ENCODE assay signal across 1 cellular context in genomic region chr2:226657340-226658053, GRCh38.
TF ChIP-seq lines count a peak whose summit lies in the region.

No MANE protein-coding gene starts in this region.

TF ChIP-seq in HepG2, 621 proteins besides CTCF, POLR2A, EP300 and RAD21 (continued from another document and continues in another):
- peak; percentile 69 for TF ChIP-seq ATF2 (CRISPR knock-in tag; IDR thresholded peaks at IDR 0.05)
- no peak for TF ChIP-seq ELF4 (CRISPR knock-in tag; IDR thresholded peaks at IDR 0.05; ENCODE audit: borderline replicate concordance)
- TF ChIP-seq KAT7 (CRISPR knock-in tag; IDR thresholded peaks at IDR 0.05; ENCODE audit: borderline replicate concordance): no peak
- no peak for TF ChIP-seq ZBTB44 (CRISPR knock-in tag; IDR thresholded peaks at IDR 0.05)
- peak; percentile 89 for TF ChIP-seq BRCA1 (CRISPR knock-in tag; IDR thresholded peaks at IDR 0.05)
- TF ChIP-seq UBTF (CRISPR knock-in tag; IDR thresholded peaks at IDR 0.05): no peak
- no peak for TF ChIP-seq SRSF1 (optimal IDR thresholded peaks at IDR 0.05; ENCODE audit: low read depth, low read length)
- TF ChIP-seq JUND (CRISPR knock-in tag; IDR thresholded peaks at IDR 0.05): no peak
- no peak for TF ChIP-seq ZC3H4 (CRISPR knock-in tag; IDR thresholded peaks at IDR 0.05; ENCODE audit: borderline replicate concordance)
- 0 out of 2 replicates have a peak, but pooled peaks have one; percentile 61 for TF ChIP-seq WIZ (CRISPR knock-in tag; IDR thresholded peaks at IDR 0.05)
- no peak for TF ChIP-seq ZNF30 (CRISPR knock-in tag; IDR thresholded peaks at IDR 0.05)
- peak; percentile 96 for TF ChIP-seq NCOR1 (IDR thresholded peaks at IDR 0.05; ENCODE audit: borderline replicate concordance, low read length)
- peak; percentile 81; the same call in 1 of the 2 replicates for TF ChIP-seq SALL1 (CRISPR knock-in tag; IDR thresholded peaks at IDR 0.05)
- TF ChIP-seq, protein P1, sequence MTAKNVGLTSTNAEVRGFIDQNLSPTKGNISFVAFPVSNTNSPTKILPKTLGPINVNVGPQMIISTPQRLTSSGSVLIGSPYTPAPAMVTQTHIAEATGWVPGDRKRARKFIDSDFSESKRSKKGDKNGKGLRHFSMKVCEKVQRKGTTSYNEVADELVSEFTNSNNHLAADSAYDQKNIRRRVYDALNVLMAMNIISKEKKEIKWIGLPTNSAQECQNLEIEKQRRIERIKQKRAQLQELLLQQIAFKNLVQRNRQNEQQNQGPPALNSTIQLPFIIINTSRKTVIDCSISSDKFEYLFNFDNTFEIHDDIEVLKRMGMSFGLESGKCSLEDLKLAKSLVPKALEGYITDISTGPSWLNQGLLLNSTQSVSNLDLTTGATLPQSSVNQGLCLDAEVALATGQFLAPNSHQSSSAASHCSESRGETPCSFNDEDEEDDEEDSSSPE (CRISPR knock-in tag; IDR thresholded peaks at IDR 0.05): no peak
- no peak for TF ChIP-seq ZNF33B (CRISPR knock-in tag; IDR thresholded peaks at IDR 0.05)
- TF ChIP-seq TP53 (CRISPR knock-in tag; conservative IDR thresholded peaks at IDR 0.05): no peak
- TF ChIP-seq ZNF749 (CRISPR knock-in tag; IDR thresholded peaks at IDR 0.05; ENCODE audit: borderline replicate concordance): peak; percentile 66; the same call in 1 of the 2 replicates
- no peak; the same call in 1 of the 2 replicates for TF ChIP-seq ZNF136 (CRISPR knock-in tag; IDR thresholded peaks at IDR 0.05; ENCODE audit: low read depth)
- peak; percentile 36; the same call in 1 of the 2 replicates for TF ChIP-seq TCF7L2 (IDR thresholded peaks at IDR 0.05; ENCODE audit: low read depth, low read length)
- no peak for TF ChIP-seq TMF1 (CRISPR knock-in tag; IDR thresholded peaks at IDR 0.05; ENCODE audit: low read depth)
- TF ChIP-seq CEBPZ (IDR thresholded peaks at IDR 0.05; ENCODE audit: low read length): no peak
- TF ChIP-seq ZSCAN9 (CRISPR knock-in tag; IDR thresholded peaks at IDR 0.05; ENCODE audit: borderline replicate concordance): peak; percentile 53; the same call in 1 of the 2 replicates
- no peak for TF ChIP-seq FOXA1 (IDR thresholded peaks at IDR 0.05)
- TF ChIP-seq FOXA1 (CRISPR knock-in tag; IDR thresholded peaks at IDR 0.05): peak; percentile 38; the same call in 1 of the 2 replicates
- TF ChIP-seq, protein P2, sequence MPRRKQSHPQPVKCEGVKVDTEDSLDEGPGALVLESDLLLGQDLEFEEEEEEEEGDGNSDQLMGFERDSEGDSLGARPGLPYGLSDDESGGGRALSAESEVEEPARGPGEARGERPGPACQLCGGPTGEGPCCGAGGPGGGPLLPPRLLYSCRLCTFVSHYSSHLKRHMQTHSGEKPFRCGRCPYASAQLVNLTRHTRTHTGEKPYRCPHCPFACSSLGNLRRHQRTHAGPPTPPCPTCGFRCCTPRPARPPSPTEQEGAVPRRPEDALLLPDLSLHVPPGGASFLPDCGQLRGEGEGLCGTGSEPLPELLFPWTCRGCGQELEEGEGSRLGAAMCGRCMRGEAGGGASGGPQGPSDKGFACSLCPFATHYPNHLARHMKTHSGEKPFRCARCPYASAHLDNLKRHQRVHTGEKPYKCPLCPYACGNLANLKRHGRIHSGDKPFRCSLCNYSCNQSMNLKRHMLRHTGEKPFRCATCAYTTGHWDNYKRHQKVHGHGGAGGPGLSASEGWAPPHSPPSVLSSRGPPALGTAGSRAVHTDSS (CRISPR knock-in tag; conservative IDR thresholded peaks at IDR 0.05): no peak
- TF ChIP-seq MYNN (CRISPR knock-in tag; IDR thresholded peaks at IDR 0.05; ENCODE audit: low read depth): no peak
- TF ChIP-seq NCOA2 (CRISPR knock-in tag; IDR thresholded peaks at IDR 0.05): peak; percentile 98
- no peak for TF ChIP-seq ZNF891 (CRISPR knock-in tag; IDR thresholded peaks at IDR 0.05)
- TF ChIP-seq GTF3A (CRISPR knock-in tag; conservative IDR thresholded peaks at IDR 0.05): no peak
- no peak for TF ChIP-seq MLLT10 (CRISPR knock-in tag; IDR thresholded peaks at IDR 0.05)
- no peak for TF ChIP-seq NR3C1 (CRISPR knock-in tag; IDR thresholded peaks at IDR 0.05)
- no peak for TF ChIP-seq GTF2F1 (IDR thresholded peaks at IDR 0.05; ENCODE audit: low read length)
- TF ChIP-seq BATF2 (CRISPR knock-in tag; IDR thresholded peaks at IDR 0.05): no peak
- TF ChIP-seq, protein P3, sequence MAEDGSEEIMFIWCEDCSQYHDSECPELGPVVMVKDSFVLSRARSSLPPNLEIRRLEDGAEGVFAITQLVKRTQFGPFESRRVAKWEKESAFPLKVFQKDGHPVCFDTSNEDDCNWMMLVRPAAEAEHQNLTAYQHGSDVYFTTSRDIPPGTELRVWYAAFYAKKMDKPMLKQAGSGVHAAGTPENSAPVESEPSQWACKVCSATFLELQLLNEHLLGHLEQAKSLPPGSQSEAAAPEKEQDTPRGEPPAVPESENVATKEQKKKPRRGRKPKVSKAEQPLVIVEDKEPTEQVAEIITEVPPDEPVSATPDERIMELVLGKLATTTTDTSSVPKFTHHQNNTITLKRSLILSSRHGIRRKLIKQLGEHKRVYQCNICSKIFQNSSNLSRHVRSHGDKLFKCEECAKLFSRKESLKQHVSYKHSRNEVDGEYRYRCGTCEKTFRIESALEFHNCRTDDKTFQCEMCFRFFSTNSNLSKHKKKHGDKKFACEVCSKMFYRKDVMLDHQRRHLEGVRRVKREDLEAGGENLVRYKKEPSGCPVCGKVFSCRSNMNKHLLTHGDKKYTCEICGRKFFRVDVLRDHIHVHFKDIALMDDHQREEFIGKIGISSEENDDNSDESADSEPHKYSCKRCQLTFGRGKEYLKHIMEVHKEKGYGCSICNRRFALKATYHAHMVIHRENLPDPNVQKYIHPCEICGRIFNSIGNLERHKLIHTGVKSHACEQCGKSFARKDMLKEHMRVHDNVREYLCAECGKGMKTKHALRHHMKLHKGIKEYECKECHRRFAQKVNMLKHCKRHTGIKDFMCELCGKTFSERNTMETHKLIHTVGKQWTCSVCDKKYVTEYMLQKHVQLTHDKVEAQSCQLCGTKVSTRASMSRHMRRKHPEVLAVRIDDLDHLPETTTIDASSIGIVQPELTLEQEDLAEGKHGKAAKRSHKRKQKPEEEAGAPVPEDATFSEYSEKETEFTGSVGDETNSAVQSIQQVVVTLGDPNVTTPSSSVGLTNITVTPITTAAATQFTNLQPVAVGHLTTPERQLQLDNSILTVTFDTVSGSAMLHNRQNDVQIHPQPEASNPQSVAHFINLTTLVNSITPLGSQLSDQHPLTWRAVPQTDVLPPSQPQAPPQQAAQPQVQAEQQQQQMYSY (CRISPR knock-in tag; IDR thresholded peaks at IDR 0.05): no peak
- TF ChIP-seq, protein P4, sequence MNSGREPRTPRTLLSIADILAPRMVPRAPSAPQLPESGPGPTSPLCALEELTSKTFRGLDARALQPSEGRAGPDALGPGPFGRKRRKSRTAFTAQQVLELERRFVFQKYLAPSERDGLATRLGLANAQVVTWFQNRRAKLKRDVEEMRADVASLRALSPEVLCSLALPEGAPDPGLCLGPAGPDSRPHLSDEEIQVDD (CRISPR knock-in tag; IDR thresholded peaks at IDR 0.05; ENCODE audit: borderline replicate concordance): no peak
- peak; percentile 95 for TF ChIP-seq POGZ (CRISPR knock-in tag; IDR thresholded peaks at IDR 0.05)
- peak; percentile 97 for TF ChIP-seq PAXIP1 (CRISPR knock-in tag; conservative IDR thresholded peaks at IDR 0.05)
- peak; percentile 58; the same call in 1 of the 2 replicates for TF ChIP-seq ZNF652 (CRISPR knock-in tag; IDR thresholded peaks at IDR 0.05; ENCODE audit: borderline replicate concordance, low read depth)
- peak; percentile 90; the same call in 1 of the 2 replicates for TF ChIP-seq SOX5 (CRISPR knock-in tag; IDR thresholded peaks at IDR 0.05; ENCODE audit: borderline replicate concordance)
- no peak; the same call in 1 of the 2 replicates for TF ChIP-seq CBFB (CRISPR knock-in tag; IDR thresholded peaks at IDR 0.05)
- TF ChIP-seq MIXL1 (CRISPR knock-in tag; IDR thresholded peaks at IDR 0.05): peak; percentile 96
- TF ChIP-seq TGIF2 (CRISPR knock-in tag; IDR thresholded peaks at IDR 0.05): no peak
- no peak for TF ChIP-seq ZNF451 (CRISPR knock-in tag; IDR thresholded peaks at IDR 0.05)
- TF ChIP-seq ZNF296 (CRISPR knock-in tag; conservative IDR thresholded peaks at IDR 0.05): no peak
- TF ChIP-seq ZBTB8A (CRISPR knock-in tag; IDR thresholded peaks at IDR 0.05; ENCODE audit: borderline replicate concordance, low read depth): no peak; the same call in 1 of the 2 replicates
